In the genomic region with DNA sequence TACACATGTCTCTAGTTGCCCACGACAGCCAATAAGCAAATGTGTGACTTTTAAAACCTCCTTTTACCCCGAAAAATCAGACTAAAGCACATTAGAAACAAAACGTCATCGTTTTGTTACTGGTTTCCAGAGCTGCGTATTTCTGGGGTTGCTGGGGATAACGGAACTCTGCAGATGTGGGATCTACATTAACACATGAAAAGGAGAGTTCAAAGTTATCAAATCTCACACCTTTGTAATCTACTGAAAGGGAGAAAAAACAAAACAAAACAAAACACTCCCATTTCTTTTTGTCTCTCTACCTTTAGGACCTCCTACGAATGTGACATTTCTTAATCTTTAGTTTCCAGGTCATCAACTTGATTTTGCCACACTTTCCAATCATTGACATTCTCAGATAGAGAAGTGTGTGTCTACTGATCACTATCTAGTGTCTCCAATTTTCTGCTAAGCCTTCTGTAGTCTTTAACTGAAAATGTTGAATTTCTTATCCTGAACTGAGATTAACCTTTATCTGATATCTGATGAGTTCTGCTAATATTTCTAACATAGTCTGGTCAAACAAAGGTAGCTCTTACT, we compare ENCODE assay signal across 14 cellular contexts.
"Had no signal": no experiment of that assay in that cellular context is flagged by ENCODE, and none has a peak within 500 bp of the region (broad histone marks: within the 10 kb centered on the region; RNA-seq: fewer than 3 reads in every experiment).

No MANE protein-coding gene starts in this region.

- H3K4me3 Mint-ChIP-seq: T-helper 1 cell treated with Interleukin-12 subunit alpha and Interleukin-12 subunit beta and Interleukin-4 antibody, amounts not matched to agents 30 μg/mL and 1 μg/mL, for 36 hours had no signal

- H3K27ac Mint-ChIP-seq: T-helper 1 cell treated with Interleukin-12 subunit alpha and Interleukin-12 subunit beta and Interleukin-4 antibody, amounts not matched to agents 30 μg/mL and 1 μg/mL, for 36 hours had no signal

- H3K4me3 ChIP-seq: gastroesophageal sphincter, stomach, thoracic aorta had no signal

- DNase-seq: activated B cell treated with CpG ODN at 0.5 μM for 24 hours; activated CD4-positive, alpha-beta T cell treated with anti-CD3 and anti-CD28 coated beads, Interleukin-2, amount 50 U/mL, for 1 hour; activated gamma-delta T cell treated with Interleukin-2 at 50 U/mL for 16 hours; activated T-cell treated with anti-CD3 and anti-CD28 coated beads, Interleukin-2, amount 50 U/mL, for 1 hour; caudate nucleus; effector memory CD4-positive, alpha-beta T cell; occipital lobe; stimulated activated CD4-positive, alpha-beta T cell treated with anti-CD3 and anti-CD28 coated beads, Interleukin-2, amount 100 ng/mL, for 48 hours; stomach had no signal

- H3K27ac ChIP-seq: epithelial cell of prostate, gastroesophageal sphincter, stomach, thoracic aorta had no signal

- H3K36me3 ChIP-seq: gastroesophageal sphincter, stomach, thoracic aorta had no signal

- ATAC-seq: gastroesophageal sphincter, SK-N-SH treated with all-trans-retinoic acid at 6 μM for 48 hours had no signal

- H3K27me3 Mint-ChIP-seq: activated B cell treated with CpG ODN at 0.5 μM for 24 hours had no signal

- H3K27me3 ChIP-seq: gastroesophageal sphincter, stomach had no signal

- H3K9me3 ChIP-seq: gastroesophageal sphincter, stomach, thoracic aorta had no signal

- H3K9me3 Mint-ChIP-seq: activated B cell treated with CpG ODN at 0.5 μM for 24 hours; T-helper 1 cell treated with Interleukin-12 subunit alpha and Interleukin-12 subunit beta and Interleukin-4 antibody, amounts not matched to agents 30 μg/mL and 1 μg/mL, for 36 hours had no signal
